ENCODE assay signal across 9 cellular contexts in genomic region chr16:6643083-6643686, GRCh38.
DNase-seq lines count a peak whose midpoint lies in the region; ATAC-seq and TF ChIP-seq lines count a peak whose summit lies in the region.
"Had no signal": no experiment of that assay in that cellular context is flagged by ENCODE, and none has a peak within 500 bp of the region (broad histone marks: within the 10 kb centered on the region; RNA-seq: fewer than 3 reads in every experiment).

No MANE protein-coding gene starts in this region.

- H3K27ac Mint-ChIP-seq in natural killer cell treated with Interleukin-12 subunit alpha and Interleukin-12 subunit beta and Interleukin-15 and Interleukin-18, amount 100 ng/mL, for 72 hours, result no peak overlapping the region

- H3K27me3 Mint-ChIP-seq in natural killer cell treated with Interleukin-12 subunit alpha and Interleukin-12 subunit beta and Interleukin-15 and Interleukin-18, amount 100 ng/mL, for 72 hours, result peaks cover 0 to 8% of the 10 kb centered on the region in 2 donors

- H3K27me3 ChIP-seq in tibial nerve, result peaks cover 0 to 5% of the 10 kb centered on the region in 2 donors

- H3K4me3 ChIP-seq in tibial nerve, result no peak overlapping the region

- ATAC-seq in natural killer cell treated with Interleukin-12 subunit alpha and Interleukin-12 subunit beta and Interleukin-15 and Interleukin-18, amount 100 ng/mL, for 72 hours, result no peak
- no peak for ATAC-seq in GM21717 (IDR thresholded peaks at IDR 0.05; ENCODE audit: unreplicated experiment)
- ATAC-seq: HCT116 had no signal

- H3K4me3 Mint-ChIP-seq in natural killer cell treated with Interleukin-12 subunit alpha and Interleukin-12 subunit beta and Interleukin-15 and Interleukin-18, amount 100 ng/mL, for 72 hours, result no peak overlapping the region

- peaks cover 0 to 11% (median 0%) of the 10 kb centered on the region in 4 donors for H3K4me1 ChIP-seq in tibial nerve

- 25 to 31% methylated on average over 5 of the region's 5 CpGs for WGBS in tibial nerve, 2 donors

- no peaks in the 10 kb centered on the region for H3K9me3 Mint-ChIP-seq in natural killer cell treated with Interleukin-12 subunit alpha and Interleukin-12 subunit beta and Interleukin-15 and Interleukin-18, amount 100 ng/mL, for 72 hours

- TF ChIP-seq POLR2A in erythroblast (IDR thresholded peaks at IDR 0.05; ENCODE audit: low read length), result no peak
- TF ChIP-seq POLR2A in tibial nerve (IDR thresholded peaks at IDR 0.05), result no peak

- peak in 5 of 6 experiments; percentile 2 to 24 (median 5) for DNase-seq in stimulated activated naive CD4-positive, alpha-beta T cell (lab: John Stamatoyannopoulos, UW)
- DNase-seq in stimulated activated naive CD4-positive, alpha-beta T cell treated with Interleukin-2 at 50 U/mL for 16 hours (lab: John Stamatoyannopoulos, UW), result no peak
- DNase-seq in NCI-H1694 (lab: John Stamatoyannopoulos, UW) (peak; percentile 59), erythroblast (lab: John Stamatoyannopoulos, UW) (peak; percentile 22 to 61), tibial nerve (ENCODE audit: low spot score in 2 of 2) (peak; percentile 58 to 85)
- DNase-seq in activated CD4-positive, alpha-beta T cell treated with anti-CD3 and anti-CD28 coated beads for 48 hours, result peak; percentile 61
- DNase-seq in natural killer cell treated with Interleukin-12 subunit alpha and Interleukin-12 subunit beta and Interleukin-15 and Interleukin-18, amount 100 ng/mL, for 72 hours (ENCODE audit: low spot score), result peak; percentile 64

- no peak for TF ChIP-seq EP300 in tibial nerve (IDR thresholded peaks at IDR 0.05)

- H3K36me3 Mint-ChIP-seq in natural killer cell treated with Interleukin-12 subunit alpha and Interleukin-12 subunit beta and Interleukin-15 and Interleukin-18, amount 100 ng/mL, for 72 hours, result no peaks in the 10 kb centered on the region

- peak; percentile 70 to 89 (median 80) for TF ChIP-seq CTCF in tibial nerve (IDR thresholded peaks at IDR 0.05)

- H3K4me1 Mint-ChIP-seq in natural killer cell treated with Interleukin-12 subunit alpha and Interleukin-12 subunit beta and Interleukin-15 and Interleukin-18, amount 100 ng/mL, for 72 hours (ENCODE audit: low read depth in 2 of 2), result peaks cover 0 to 3% of the 10 kb centered on the region in 2 donors

- no peak overlapping the region for H3K27ac ChIP-seq in tibial nerve

- H3K36me3 ChIP-seq in tibial nerve, result no peaks in the 10 kb centered on the region

- H3K9me3 ChIP-seq in tibial nerve, result no peaks in the 10 kb centered on the region
